ENCODE assay signal across 24 cellular contexts in genomic region chr19:47560999-47561398, GRCh38. TPM values are rescaled to one million over a fixed set of nuclear protein-coding genes. Genes with fewer than 3 reads are reported as not detected.
"Had no signal": no experiment of that assay in that cellular context is flagged by ENCODE, and none has a peak within 500 bp of the region (broad histone marks: within the 10 kb centered on the region; RNA-seq: fewer than 3 reads in every experiment).

No MANE protein-coding gene starts in this region.

- H2AFZ ChIP-seq: hepatocyte, neural progenitor cell had no signal

- H3K36me3 ChIP-seq: brain microvascular endothelial cell, left lung, neural progenitor cell, thoracic aorta, upper lobe of right lung had no signal

- H3K4me2 ChIP-seq: hepatocyte, neural progenitor cell had no signal

- H3K36me3 Mint-ChIP-seq: activated CD4-positive, alpha-beta memory T cell treated with anti-CD3 and anti-CD28 coated beads for 36 hours; immature natural killer cell; naive thymus-derived CD8-positive, alpha-beta T cell; neural progenitor cell had no signal

- H3K27ac Mint-ChIP-seq: activated CD4-positive, alpha-beta memory T cell treated with anti-CD3 and anti-CD28 coated beads for 36 hours; activated T-cell treated with anti-CD3 and anti-CD28 coated beads, Interleukin-2, amount 50 U/mL, for 72 hours; immature natural killer cell; neural progenitor cell; T-helper 17 cell had no signal

- H3K4me3 ChIP-seq: hepatocyte, left lung, lung, neural progenitor cell, thoracic aorta, upper lobe of right lung had no signal

- H3K27ac ChIP-seq: brain microvascular endothelial cell, hepatocyte, left lung, neural progenitor cell, thoracic aorta, upper lobe of right lung had no signal

- H3K9ac ChIP-seq: neural progenitor cell had no signal

- H3K4me3 Mint-ChIP-seq: activated CD4-positive, alpha-beta memory T cell treated with anti-CD3 and anti-CD28 coated beads for 36 hours; activated T-cell treated with anti-CD3 and anti-CD28 coated beads, Interleukin-2, amount 50 U/mL, for 72 hours; immature natural killer cell; naive thymus-derived CD8-positive, alpha-beta T cell; neural progenitor cell; T-helper 17 cell had no signal

- H3K9me3 Mint-ChIP-seq: activated CD4-positive, alpha-beta memory T cell treated with anti-CD3 and anti-CD28 coated beads for 36 hours; activated T-cell treated with anti-CD3 and anti-CD28 coated beads, Interleukin-2, amount 50 U/mL, for 72 hours; immature natural killer cell; naive thymus-derived CD8-positive, alpha-beta T cell; neural progenitor cell had no signal

- ATAC-seq: activated T-cell treated with anti-CD3 and anti-CD28 coated beads, Interleukin-2, amount 50 U/mL, for 72 hours; left lung; naive thymus-derived CD8-positive, alpha-beta T cell; T-helper 17 cell; upper lobe of right lung had no signal

- H3K4me1 ChIP-seq: left lung, neural progenitor cell, upper lobe of right lung had no signal

- H3K79me2 ChIP-seq: hepatocyte had no signal

- H3K27me3 Mint-ChIP-seq: activated CD4-positive, alpha-beta memory T cell treated with anti-CD3 and anti-CD28 coated beads for 36 hours; naive thymus-derived CD8-positive, alpha-beta T cell; T-helper 17 cell had no signal

- DNase-seq: activated CD4-positive, alpha-beta memory T cell treated with anti-CD3 and anti-CD28 coated beads for 36 hours; activated CD4-positive, alpha-beta T cell treated with anti-CD3 and anti-CD28 coated beads for 48 hours; activated CD4-positive, CD25-positive, alpha-beta regulatory T cell; activated effector memory CD4-positive, alpha-beta T cell treated with anti-CD3 and anti-CD28 coated beads, Interleukin-2, amount 50 U/mL, for 16 hours; activated naive CD4-positive, alpha-beta T cell treated with anti-CD3 and anti-CD28 coated beads, Interleukin-2, amount 50 U/mL, for 16 hours; activated T-cell treated with anti-CD3 and anti-CD28 coated beads, Interleukin-2, amount 50 U/mL, for 72 hours; aorta; brain microvascular endothelial cell; caudate nucleus; effector memory CD4-positive, alpha-beta T cell; glutamatergic neuron; immature natural killer cell; naive thymus-derived CD8-positive, alpha-beta T cell; stimulated activated CD4-positive, alpha-beta T cell treated with anti-CD3 and anti-CD28 coated beads, Interleukin-2, amount 100 ng/mL, for 48 hours; stimulated activated CD8-positive, alpha-beta memory T cell treated with anti-CD3 and anti-CD28 coated beads, Interleukin-4, amount 100 ng/mL, for 48 hours; stimulated activated naive CD4-positive, alpha-beta T cell; T-helper 17 cell; upper lobe of right lung had no signal

- H3K9me3 ChIP-seq: left lung, thoracic aorta, upper lobe of right lung had no signal

- H3K27me3 ChIP-seq: brain microvascular endothelial cell, hepatocyte, left lung, neural progenitor cell, upper lobe of right lung had no signal

RNA-seq across cellular contexts. Expression of gene ZNF541, which starts 11.9 kb away (rescaled TPM):
- total RNA-seq: kidney epithelial cell, thoracic aorta had no signal
- polyA plus RNA-seq: immature natural killer cell had no signal
